ENCODE assay signal across 19 cellular contexts in genomic region chr17:19403021-19403420, GRCh38. TPM values are rescaled to one million over a fixed set of nuclear protein-coding genes. Genes with fewer than 3 reads are reported as not detected.
DNase-seq lines count a peak whose midpoint lies in the region; ATAC-seq, FAIRE-seq and TF ChIP-seq lines count a peak whose summit lies in the region.
"Had no signal": no experiment of that assay in that cellular context is flagged by ENCODE, and none has a peak within 500 bp of the region (broad histone marks: within the 10 kb centered on the region; RNA-seq: fewer than 3 reads in every experiment).

No MANE protein-coding gene starts in this region.

- H3K23me2 ChIP-seq in H1 (ENCODE audit: low read depth, low read length): peaks cover 7% of the 10 kb centered on the region; the same call in 1 of the 2 replicates

- intact Hi-C loops in sigmoid colon (cut with DNase I) (no loop called here), right lobe of liver (cut with DNase I) (no loop called here)
- intact Hi-C loops in activated CD4-positive, alpha-beta memory T cell treated with anti-CD3 and anti-CD28 coated beads for 36 hours (cut with micrococcal nuclease): no loop called here

- FAIRE-seq in H1 (lab: Jason Lieb, UNC): no peak
- FAIRE-seq: GM12892, GM18507 had no signal

- H4K8ac ChIP-seq in H1 (ENCODE audit: extremely low read depth, insufficient read depth, low read length) (peak overlapping the region; percentile 29; the same call in 1 of the 2 replicates), mesenchymal stem cell (ENCODE audit: low read length) (peak overlapping the region; percentile 39)

- H2BK12ac ChIP-seq in H1 (ENCODE audit: low read depth, low read length) (peak overlapping the region; percentile 55; the same call in 1 of the 2 replicates), mesenchymal stem cell (ENCODE audit: low read length in 2 of 2) (peak overlapping the region; percentile 0 to 41)

- H2BK15ac ChIP-seq in H1 (ENCODE audit: low read length) (no peak overlapping the region), mesenchymal stem cell (ENCODE audit: low read depth, poor library complexity, severe bottlenecking) (peak overlapping the region; percentile 74)

- H2BK20ac ChIP-seq in H1 (ENCODE audit: low read length): no peak overlapping the region

- H3K56ac ChIP-seq in H1 (replicated peaks; ENCODE audit: insufficient read length, low read depth, low read length): no peak overlapping the region

- ATAC-seq in right lobe of liver: no peak
- ATAC-seq in GM21390 (IDR thresholded peaks at IDR 0.05; ENCODE audit: unreplicated experiment): no peak

- H3K27ac ChIP-seq in H1 (ENCODE audit: low read depth, low read length) (no peak overlapping the region), mesenchymal stem cell (ENCODE audit: low read length, poor library complexity, severe bottlenecking) (no peak overlapping the region), sigmoid colon (no peak overlapping the region), right lobe of liver (no peak overlapping the region)

- H3K4ac ChIP-seq in H1 (replicated peaks; ENCODE audit: insufficient read length, low read depth, low read length) (no peak overlapping the region), mesenchymal stem cell (ENCODE audit: low read depth in 1 of 2, low read length in 2 of 2) (peak overlapping the region in 1 of 2 experiments; percentile 70)

- TF ChIP-seq CTCF in H1 (IDR thresholded peaks at IDR 0.05; ENCODE audit: control extremely low read depth in 1 of 3, insufficient read depth in 1 of 3, low read depth in 1 of 3, low read length in 3 of 3): no peak
- no peak for TF ChIP-seq CTCF in sigmoid colon (IDR thresholded peaks at IDR 0.05)
- TF ChIP-seq CTCF in right lobe of liver (IDR thresholded peaks at IDR 0.05): no peak

- H3K36me3 Mint-ChIP-seq in activated CD4-positive, alpha-beta memory T cell treated with anti-CD3 and anti-CD28 coated beads for 36 hours: no peaks in the 10 kb centered on the region
- H3K36me3 Mint-ChIP-seq: CD4-positive, alpha-beta memory T cell had no signal

- peaks cover 0 to 1% of the 10 kb centered on the region in 2 experiments for H4K20me1 ChIP-seq in H1 (replicated peaks in 1 of 2; ENCODE audit: control insufficient read depth in 1 of 2, insufficient read depth in 2 of 2, low read length in 2 of 2)

- DNase-seq in H7: peak; percentile 12
- DNase-seq in H1 (ENCODE audit: low read depth in 1 of 2, low spot score in 2 of 2): no peak
- DNase-seq in mesenchymal stem cell: no peak
- peak; percentile 51 for DNase-seq in sigmoid colon
- no peak for DNase-seq in activated CD4-positive, alpha-beta memory T cell treated with anti-CD3 and anti-CD28 coated beads for 36 hours
- DNase-seq in right lobe of liver: no peak
- DNase-seq: BE2C; CD4-positive, alpha-beta memory T cell; DMS153; DMS79; GDM1; GOT3; HCEC 1CT had no signal

- H2AK5ac ChIP-seq in H1 (ENCODE audit: low read depth, low read length): no peak overlapping the region
- H2AK5ac ChIP-seq in mesenchymal stem cell (ENCODE audit: low read length, severe bottlenecking): no peak overlapping the region

- H3K36me3 ChIP-seq in H7 (replicated peaks; ENCODE audit: control insufficient read depth, insufficient read depth, low read length): no peaks in the 10 kb centered on the region
- H3K36me3 ChIP-seq in H1 (ENCODE audit: control insufficient read depth in 2 of 4, insufficient read depth in 4 of 4, low read length in 3 of 4): no peaks in the 10 kb centered on the region
- no peaks in the 10 kb centered on the region for H3K36me3 ChIP-seq in mesenchymal stem cell (ENCODE audit: control insufficient read depth in 1 of 2, insufficient read depth in 2 of 2, low read depth in 1 of 2, low read length in 2 of 2)
- H3K36me3 ChIP-seq in sigmoid colon: no peaks in the 10 kb centered on the region
- H3K36me3 ChIP-seq in right lobe of liver: no peaks in the 10 kb centered on the region
- H3K36me3 ChIP-seq: BE2C had no signal

- POLR2A ChIA-PET in H1 (lab: Charles Lee; ENCODE audit: partially characterized antibody): interaction anchor here (1.7 kb wide), 1 partner anchor 11 kb away, joined by 4 read pairs; no protein-coding TSS in a partner anchor
- POLR2A ChIA-PET in activated CD4-positive, alpha-beta memory T cell treated with anti-CD3 and anti-CD28 coated beads for 36 hours (lab: Charles Lee): no interaction called here

- no peak overlapping the region for H4K5ac ChIP-seq in H1 (ENCODE audit: insufficient read length, low read depth, low read length)

- H3K23ac ChIP-seq in H1 (ENCODE audit: insufficient read length) (no peak overlapping the region), mesenchymal stem cell (ENCODE audit: low read length in 2 of 2) (no peak overlapping the region)

- H3K79me1 ChIP-seq in H1 (ENCODE audit: low read depth, low read length) (no peaks in the 10 kb centered on the region), mesenchymal stem cell (replicated peaks; ENCODE audit: low read length, poor library complexity, severe bottlenecking) (no peaks in the 10 kb centered on the region)

- H4K91ac ChIP-seq in H1 (replicated peaks; ENCODE audit: insufficient read length, low read length) (no peak overlapping the region), mesenchymal stem cell (ENCODE audit: low read length) (peak overlapping the region; percentile 45)

- H2AFZ ChIP-seq in H1 (ENCODE audit: low read length) (no peak overlapping the region), mesenchymal stem cell (ENCODE audit: low read depth, low read length) (no peak overlapping the region)

- H2BK120ac ChIP-seq in H1 (replicated peaks; ENCODE audit: low read depth, low read length) (no peak overlapping the region), mesenchymal stem cell (ENCODE audit: low read depth, low read length) (no peak overlapping the region)

- H3K4me3 ChIP-seq in H7 (ENCODE audit: insufficient read depth, low read depth, low read length) (no peak overlapping the region), H1 (ENCODE audit: extremely low read depth in 1 of 4, insufficient read depth in 2 of 4, low read depth in 3 of 4, low read length in 4 of 4) (no peak overlapping the region), mesenchymal stem cell (ENCODE audit: insufficient read depth in 1 of 2, low read depth in 1 of 2, low read length in 2 of 2) (no peak overlapping the region), sigmoid colon (no peak overlapping the region), right lobe of liver (no peak overlapping the region)

- H3K18ac ChIP-seq in H1 (ENCODE audit: extremely low read depth, low read length) (no peak overlapping the region), mesenchymal stem cell (ENCODE audit: low read depth in 1 of 2, low read length in 2 of 2) (no peak overlapping the region)

- H3K4me3 Mint-ChIP-seq in activated CD4-positive, alpha-beta memory T cell treated with anti-CD3 and anti-CD28 coated beads for 36 hours: no peak overlapping the region
- H3K4me3 Mint-ChIP-seq: CD14-positive monocyte; CD4-positive, alpha-beta memory T cell had no signal

- no peak overlapping the region for H3K14ac ChIP-seq in H1 (ENCODE audit: insufficient read length)
- no peak overlapping the region for H3K14ac ChIP-seq in mesenchymal stem cell (ENCODE audit: low read length in 2 of 2)

- H3K4me2 ChIP-seq in H1 (ENCODE audit: insufficient read depth in 1 of 2, low read depth in 2 of 2, low read length in 2 of 2): no peak overlapping the region
- no peak overlapping the region for H3K4me2 ChIP-seq in mesenchymal stem cell (ENCODE audit: low read length, poor library complexity, severe bottlenecking)

- no peak overlapping the region for H3K9ac ChIP-seq in H1 (replicated peaks in 1 of 4; ENCODE audit: extremely low read depth in 1 of 4, low read depth in 3 of 4, low read length in 3 of 4)
- no peak overlapping the region for H3K9ac ChIP-seq in mesenchymal stem cell (ENCODE audit: low read length)

- peaks cover 3% of the 10 kb centered on the region for H3K27me3 Mint-ChIP-seq in activated CD4-positive, alpha-beta memory T cell treated with anti-CD3 and anti-CD28 coated beads for 36 hours

- no peak overlapping the region for H3K27ac Mint-ChIP-seq in activated CD4-positive, alpha-beta memory T cell treated with anti-CD3 and anti-CD28 coated beads for 36 hours

- WGBS in H1 (ENCODE audit: extremely low coverage in 1 of 2, insufficient coverage in 1 of 2, insufficient read length in 1 of 2, insufficient replicate concordance in 2 of 2, low coverage in 1 of 2, low lambda C conversion rate in 2 of 2, missing lambda C conversion rate in 1 of 2), 2 experiments: 76% methylated on average over 4 of the region's 4 CpGs; no CpG with 5 or more reads in 1 of the 2 experiments
- 86% methylated on average over 4 of the region's 4 CpGs for WGBS in mesenchymal stem cell
- 92 to 96% methylated on average over 4 of the region's 4 CpGs for WGBS in sigmoid colon, 2 donors
- WGBS in right lobe of liver (ENCODE audit: insufficient coverage, low coverage, low lambda C conversion rate, missing lambda C conversion rate): 100% methylated on average over 1 of the region's 4 CpGs

- no peaks in the 10 kb centered on the region for H3K79me2 ChIP-seq in H1 (ENCODE audit: control insufficient read depth in 1 of 2, insufficient read depth in 2 of 2, low read length in 2 of 2)

- H3K27me3 ChIP-seq in H7 (ENCODE audit: control insufficient read depth, insufficient read depth, low read length) (no peaks in the 10 kb centered on the region), H1 (replicated peaks in 1 of 4; ENCODE audit: control insufficient read depth in 3 of 4, extremely low read depth in 1 of 4, insufficient read depth in 3 of 4, low read length in 3 of 4) (no peaks in the 10 kb centered on the region), mesenchymal stem cell (ENCODE audit: control insufficient read depth in 1 of 2, insufficient read depth in 1 of 2, low read length in 2 of 2) (no peaks in the 10 kb centered on the region), sigmoid colon (no peaks in the 10 kb centered on the region), right lobe of liver (no peaks in the 10 kb centered on the region)
- H3K27me3 ChIP-seq: BE2C had no signal

- no peaks in the 10 kb centered on the region for H3K9me3 ChIP-seq in H1 (ENCODE audit: insufficient read depth in 2 of 2, low read depth in 1 of 2, low read length in 1 of 2)
- H3K9me3 ChIP-seq in mesenchymal stem cell (ENCODE audit: control insufficient read depth, low read length): no peaks in the 10 kb centered on the region
- no peaks in the 10 kb centered on the region for H3K9me3 ChIP-seq in sigmoid colon
- no peaks in the 10 kb centered on the region for H3K9me3 ChIP-seq in right lobe of liver
- H3K9me3 ChIP-seq: BE2C had no signal

- CTCF ChIA-PET in H1 (lab: Charles Lee; ENCODE audit: partially characterized antibody): interaction anchor here (1.0 to 2.2 kb wide), 4 partner anchors 23 to 44 kb away, joined by 3 to 6 read pairs (median 4); partner anchors contain the start of gene B9D1
- CTCF ChIA-PET in activated CD4-positive, alpha-beta memory T cell treated with anti-CD3 and anti-CD28 coated beads for 36 hours (lab: Charles Lee): no interaction called here

- no peaks in the 10 kb centered on the region for H3K4me1 Mint-ChIP-seq in activated CD4-positive, alpha-beta memory T cell treated with anti-CD3 and anti-CD28 coated beads for 36 hours (ENCODE audit: low read depth)
- H3K4me1 Mint-ChIP-seq: CD4-positive, alpha-beta memory T cell had no signal

- H3K9me3 Mint-ChIP-seq in activated CD4-positive, alpha-beta memory T cell treated with anti-CD3 and anti-CD28 coated beads for 36 hours: no peaks in the 10 kb centered on the region
- H3K9me3 Mint-ChIP-seq: CD4-positive, alpha-beta memory T cell had no signal

- TF ChIP-seq EP300 in H1 (IDR thresholded peaks at IDR 0.05; ENCODE audit: borderline replicate concordance in 1 of 2, low read depth in 2 of 2, low read length in 2 of 2) (no peak), sigmoid colon (IDR thresholded peaks at IDR 0.05) (no peak)

- H2BK5ac ChIP-seq in H1 (ENCODE audit: low read depth, low read length) (no peak overlapping the region), mesenchymal stem cell (ENCODE audit: low read depth, low read length, poor library complexity, severe bottlenecking) (no peak overlapping the region)

- H3K4me1 ChIP-seq in H1 (replicated peaks in 1 of 4; ENCODE audit: control insufficient read depth in 3 of 4, insufficient read depth in 4 of 4, low read length in 3 of 4) (peaks cover 0 to 6% (median 2%) of the 10 kb centered on the region in 4 experiments; a peak in 5 of 7 replicates), mesenchymal stem cell (ENCODE audit: control insufficient read depth, insufficient read depth, low read depth, low read length) (peaks cover 2% of the 10 kb centered on the region), sigmoid colon (peaks cover 0 to 30% (median 18%) of the 10 kb centered on the region in 4 donors), right lobe of liver (peaks cover 0 to 9% (median 0%) of the 10 kb centered on the region in 4 donors)
- H3K4me1 ChIP-seq: BE2C had no signal

- TF ChIP-seq POLR2A in H1 (IDR thresholded peaks at IDR 0.05; ENCODE audit: control extremely low read depth in 1 of 2, low read depth in 2 of 2, low read length in 2 of 2) (no peak), sigmoid colon (IDR thresholded peaks at IDR 0.05) (no peak), right lobe of liver (IDR thresholded peaks at IDR 0.05) (no peak)

- no peak for TF ChIP-seq RAD21 in H1 (IDR thresholded peaks at IDR 0.05 in 1 of 2, conservative IDR thresholded peaks at IDR 0.05 in 1 of 2; ENCODE audit: low read depth in 2 of 2, low read length in 2 of 2)

RNA-seq across cellular contexts. Expression of gene RNF112, which starts 8.0 kb away (rescaled TPM):
- 2.3 and 3.0 TPM in 2 replicates for total RNA-seq in H7 (2014; rRNA removed; shearing (Covaris generic))
- total RNA-seq in H1 (2021; fragmentation: NEBNext Ultra II Directional; extraction: Animal tissue kit (Norgen Biotek cat#: 25700)): 2.2 and 2.3 TPM in 2 replicates
- polyA plus RNA-seq in H1 (2011; rRNA removed) (1.1 and 1.7 TPM in 2 replicates), sigmoid colon (1 to 10 TPM in 1 of 3 donors, under 1 TPM in 2; 0.60 to 7.2 (median 0.92) TPM)
- 1.7 TPM for polyA plus RNA-seq in H1 (2011; cell fraction: cytosol; rRNA removed)
- 8.6 TPM for polyA plus RNA-seq in H1 (2011; cell fraction: nucleus; rRNA removed)
- polyA plus RNA-seq in H1 (2012, experiment 1 of 2): 1.4 to 3.8 TPM (median 2.5 TPM) in 4 replicates
- polyA plus RNA-seq in H1 (2012, experiment 2 of 2): 0.79 TPM
- 0.85 TPM for polyA plus RNA-seq in H1 (2013, experiment 1 of 2)
- polyA plus RNA-seq in H1 (2013, experiment 2 of 2): 0.90 TPM
- 0.68 and 0.98 TPM in 2 replicates for polyA minus RNA-seq in H1 (2011; rRNA and poly(A)+ RNA removed)
- polyA minus RNA-seq in H1 (2011; cell fraction: cytosol; rRNA and poly(A)+ RNA removed): 4.6 TPM
- polyA minus RNA-seq in H1 (2011; cell fraction: nucleus; rRNA and poly(A)+ RNA removed): 1.6 TPM
- polyA plus RNA-seq in mesenchymal stem cell (2013, experiment 1 of 2): 0.08 TPM
- 0.08 TPM for polyA plus RNA-seq in mesenchymal stem cell (2013, experiment 2 of 2)
- total RNA-seq in sigmoid colon (1 to 10 TPM; 3.8 to 8.6 (median 7.8) TPM), right lobe of liver (under 1 TPM; 0.12 to 0.86 (median 0.54) TPM)
- under 1 TPM; 0.86 to 0.97 TPM for total RNA-seq in activated CD4-positive, alpha-beta memory T cell treated with anti-CD3 and anti-CD28 coated beads for 36 hours
- total RNA-seq: A172, HT-29 had no signal
- polyA plus RNA-seq: CD14-positive monocyte had no signal

RNA-seq across cellular contexts. Expression of gene MFAP4, which starts 16.0 kb away (rescaled TPM):
- total RNA-seq in H7 (2014; rRNA removed; shearing (Covaris generic)): 22.2 and 24.8 TPM in 2 replicates
- total RNA-seq in H1 (2021; fragmentation: NEBNext Ultra II Directional; extraction: Animal tissue kit (Norgen Biotek cat#: 25700)): 3.6 and 3.8 TPM in 2 replicates
- polyA plus RNA-seq in H1 (2011; rRNA removed): 3.1 and 8.1 TPM in 2 replicates
- 3.4 TPM for polyA plus RNA-seq in H1 (2011; cell fraction: cytosol; rRNA removed)
- polyA plus RNA-seq in H1 (2011; cell fraction: nucleus; rRNA removed): 9.6 TPM
- 3.4 to 5.8 TPM (median 4.6 TPM) in 4 replicates for polyA plus RNA-seq in H1 (2012, experiment 1 of 2)
- polyA plus RNA-seq in H1 (2012, experiment 2 of 2): 5.5 TPM
- 6.5 TPM for polyA plus RNA-seq in H1 (2013, experiment 1 of 2)
- 8.6 TPM for polyA plus RNA-seq in H1 (2013, experiment 2 of 2)
- polyA minus RNA-seq in H1 (2011; rRNA and poly(A)+ RNA removed): 1.9 and 4.1 TPM in 2 replicates
- 3.8 TPM for polyA minus RNA-seq in H1 (2011; cell fraction: cytosol; rRNA and poly(A)+ RNA removed)
- polyA minus RNA-seq in H1 (2011; cell fraction: nucleus; rRNA and poly(A)+ RNA removed): 2.5 TPM
- polyA plus RNA-seq in mesenchymal stem cell (2013, experiment 1 of 2): 238 TPM
- polyA plus RNA-seq in mesenchymal stem cell (2013, experiment 2 of 2): 237 TPM
- total RNA-seq in sigmoid colon: 100 to 1,000 TPM; 189 to 324 (median 195) TPM
- polyA plus RNA-seq in sigmoid colon: 10 to 100 TPM in 2 of 3 donors, 1 to 10 TPM in 1; 9.9 to 52.2 (median 42.0) TPM
- total RNA-seq in activated CD4-positive, alpha-beta memory T cell treated with anti-CD3 and anti-CD28 coated beads for 36 hours: not detected
- 10 to 100 TPM in 2 of 6 experiments, 1 to 10 TPM in 4; 2.3 to 12.0 (median 6.5) TPM for total RNA-seq in right lobe of liver
- total RNA-seq: A172; CD4-positive, alpha-beta memory T cell; HT-29 had no signal
- polyA plus RNA-seq: CD4-positive, alpha-beta memory T cell had no signal

RNA-seq across cellular contexts. Expression of gene MAPK7, which starts 24.7 kb away (rescaled TPM):
- 26.1 and 30.4 TPM in 2 replicates for total RNA-seq in H7 (2014; rRNA removed; shearing (Covaris generic))
- 28.1 and 33.8 TPM in 2 replicates for total RNA-seq in H1 (2021; fragmentation: NEBNext Ultra II Directional; extraction: Animal tissue kit (Norgen Biotek cat#: 25700))
- polyA plus RNA-seq in H1 (2011; rRNA removed): 15.2 and 31.3 TPM in 2 replicates
- polyA plus RNA-seq in H1 (2011; cell fraction: cytosol; rRNA removed): 14.1 TPM
- 49.4 TPM for polyA plus RNA-seq in H1 (2011; cell fraction: nucleus; rRNA removed)
- 20.3 to 30.7 TPM (median 27.8 TPM) in 4 replicates for polyA plus RNA-seq in H1 (2012, experiment 1 of 2)
- 32.4 TPM for polyA plus RNA-seq in H1 (2012, experiment 2 of 2)
- 23.0 TPM for polyA plus RNA-seq in H1 (2013, experiment 1 of 2)
- 21.6 TPM for polyA plus RNA-seq in H1 (2013, experiment 2 of 2)
- 51.2 and 56.3 TPM in 2 replicates for polyA minus RNA-seq in H1 (2011; rRNA and poly(A)+ RNA removed)
- 21.0 TPM for polyA minus RNA-seq in H1 (2011; cell fraction: cytosol; rRNA and poly(A)+ RNA removed)
- 57.7 TPM for polyA minus RNA-seq in H1 (2011; cell fraction: nucleus; rRNA and poly(A)+ RNA removed)
- 33.6 TPM for polyA plus RNA-seq in mesenchymal stem cell (2013, experiment 1 of 2)
- 30.7 TPM for polyA plus RNA-seq in mesenchymal stem cell (2013, experiment 2 of 2)
- total RNA-seq in sigmoid colon: 10 to 100 TPM; 22.4 to 45.7 (median 29.5) TPM
- 10 to 100 TPM; 18.3 to 35.9 (median 22.8) TPM for polyA plus RNA-seq in sigmoid colon
- total RNA-seq in activated CD4-positive, alpha-beta memory T cell treated with anti-CD3 and anti-CD28 coated beads for 36 hours: 10 to 100 TPM; 15.4 to 17.2 TPM
- 1 to 10 TPM; 5.7 to 9.2 (median 6.7) TPM for total RNA-seq in right lobe of liver

RNA-seq across cellular contexts. Expression of gene B9D1, which starts 40.5 kb away (rescaled TPM):
- 61.5 and 63.5 TPM in 2 replicates for total RNA-seq in H7 (2014; rRNA removed; shearing (Covaris generic))
- 24.6 and 25.4 TPM in 2 replicates for total RNA-seq in H1 (2021; fragmentation: NEBNext Ultra II Directional; extraction: Animal tissue kit (Norgen Biotek cat#: 25700))
- polyA plus RNA-seq in H1 (2011; rRNA removed): 65.7 and 74.8 TPM in 2 replicates
- 69.9 TPM for polyA plus RNA-seq in H1 (2011; cell fraction: cytosol; rRNA removed)
- polyA plus RNA-seq in H1 (2011; cell fraction: nucleus; rRNA removed): 99.2 TPM
- polyA plus RNA-seq in H1 (2012, experiment 1 of 2): 26.4 to 39.5 TPM (median 32.7 TPM) in 4 replicates
- 41.1 TPM for polyA plus RNA-seq in H1 (2012, experiment 2 of 2)
- 27.1 TPM for polyA plus RNA-seq in H1 (2013, experiment 1 of 2)
- polyA plus RNA-seq in H1 (2013, experiment 2 of 2): 26.2 TPM
- 28.7 and 41.3 TPM in 2 replicates for polyA minus RNA-seq in H1 (2011; rRNA and poly(A)+ RNA removed)
- 35.0 TPM for polyA minus RNA-seq in H1 (2011; cell fraction: cytosol; rRNA and poly(A)+ RNA removed)
- 35.7 TPM for polyA minus RNA-seq in H1 (2011; cell fraction: nucleus; rRNA and poly(A)+ RNA removed)
- 30.2 TPM for polyA plus RNA-seq in mesenchymal stem cell (2013, experiment 1 of 2)
- polyA plus RNA-seq in mesenchymal stem cell (2013, experiment 2 of 2): 30.8 TPM
- 10 to 100 TPM; 15.2 to 22.4 (median 16.0) TPM for total RNA-seq in sigmoid colon
- polyA plus RNA-seq in sigmoid colon: 10 to 100 TPM in 1 of 3 donors, 1 to 10 TPM in 2; 6.6 to 12.1 (median 6.9) TPM
- total RNA-seq in activated CD4-positive, alpha-beta memory T cell treated with anti-CD3 and anti-CD28 coated beads for 36 hours: 1 to 10 TPM; 7.2 to 7.6 TPM
- total RNA-seq in right lobe of liver: 10 to 100 TPM in 2 of 6 experiments, 1 to 10 TPM in 4; 2.3 to 27.9 (median 5.7) TPM
- polyA plus RNA-seq: CD14-positive monocyte had no signal

Comparison
In these comparisons a context has a peak if more than half of its experiments do, and no peak if none do; other contexts are left out.
1. DNase-seq: peak in H7 (single experiment) and sigmoid colon (single experiment); none in H1 (0 of 2), mesenchymal stem cell (single experiment), activated CD4-positive, alpha-beta memory T cell treated with anti-CD3 and anti-CD28 coated beads for 36 hours (single experiment) and right lobe of liver (0 of 3).